ENCODE assay signal across 22 cellular contexts in the genomic region with DNA sequence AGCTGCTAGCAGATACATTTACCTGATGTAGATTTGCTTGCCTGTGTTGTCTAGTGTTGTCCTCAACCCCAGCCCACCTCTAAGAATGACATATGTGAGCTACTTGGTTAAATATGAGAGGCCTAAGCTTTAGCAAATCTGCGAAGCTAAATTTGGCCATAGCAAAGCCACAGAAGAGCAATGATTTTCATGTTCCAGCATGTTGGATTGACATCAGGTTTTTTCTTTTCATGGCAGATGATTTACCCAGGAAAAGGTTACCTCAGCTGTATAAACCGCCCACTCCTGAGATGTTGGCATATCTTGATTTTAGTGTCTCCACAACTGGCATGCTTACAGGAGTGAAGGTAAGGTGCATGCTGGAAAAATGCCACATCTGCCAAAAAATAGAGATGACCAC. TPM values are rescaled to one million over a fixed set of nuclear protein-coding genes. Genes with fewer than 3 reads are reported as not detected.
DNase-seq lines count a peak whose midpoint lies in the region; ATAC-seq and TF ChIP-seq lines count a peak whose summit lies in the region.
"Had no signal": no experiment of that assay in that cellular context is flagged by ENCODE, and none has a peak within 500 bp of the region (broad histone marks: within the 10 kb centered on the region; RNA-seq: fewer than 3 reads in every experiment).

No MANE protein-coding gene starts in this region.

- no peak overlapping the region for H3K4me2 ChIP-seq in mammary epithelial cell (ENCODE audit: insufficient read depth, low read depth, low read length)
- H3K4me2 ChIP-seq: GM23338 had no signal

- 43% methylated on average over 2 of the region's 2 CpGs for WGBS in mammary epithelial cell (ENCODE audit: low coverage, missing lambda C conversion rate)

- peak overlapping the region; percentile 60 to 78 for H3K27ac Mint-ChIP-seq in stimulated activated naive CD8-positive, alpha-beta T cell treated with anti-CD3 and anti-CD28 coated beads, Interleukin-15, amount 100 ng/mL, for 72 hours
- peak overlapping the region; percentile 37 for H3K27ac Mint-ChIP-seq in stimulated activated effector memory CD8-positive, alpha-beta T cell treated with anti-CD3 and anti-CD28 coated beads, Interleukin-12 subunit alpha, Interleukin-12 subunit beta, amount 100 ng/mL, for 72 hours
- H3K27ac Mint-ChIP-seq: CD4-positive, CD25-positive, alpha-beta regulatory T cell; CD8-positive, alpha-beta memory T cell; GM23338; HFFc6; IgD-negative memory B cell had no signal

- ATAC-seq in stimulated activated naive CD8-positive, alpha-beta T cell treated with anti-CD3 and anti-CD28 coated beads, Interleukin-15, amount 100 ng/mL, for 72 hours: no peak
- ATAC-seq in stimulated activated naive CD8-positive, alpha-beta T cell treated with anti-CD3 and anti-CD28 coated beads, Interleukin-15, Interleukin-2, amounts not matched to agents 100 U/mL and 50 U/mL, for 24 hours: no peak
- ATAC-seq in foreskin keratinocyte (no peak), HG03135 (IDR thresholded peaks at IDR 0.05; ENCODE audit: unreplicated experiment) (no peak), HG02938 (IDR thresholded peaks at IDR 0.05; ENCODE audit: unreplicated experiment) (no peak)
- ATAC-seq in stimulated activated effector memory CD8-positive, alpha-beta T cell treated with anti-CD3 and anti-CD28 coated beads, Interleukin-12 subunit alpha, Interleukin-12 subunit beta, amount 100 ng/mL, for 72 hours: no peak
- ATAC-seq: GM23338, HCT116, HepG2 had no signal

- H3K27me3 Mint-ChIP-seq in stimulated activated naive CD8-positive, alpha-beta T cell treated with anti-CD3 and anti-CD28 coated beads, Interleukin-15, amount 100 ng/mL, for 72 hours: no peaks in the 10 kb centered on the region
- H3K27me3 Mint-ChIP-seq: CD4-positive, CD25-positive, alpha-beta regulatory T cell; CD8-positive, alpha-beta memory T cell; IgD-negative memory B cell had no signal

- H3K36me3 ChIP-seq in mammary epithelial cell (ENCODE audit: insufficient read depth, low read length): peaks cover 31% of the 10 kb centered on the region

- no peaks in the 10 kb centered on the region for H4K20me1 ChIP-seq in mammary epithelial cell (ENCODE audit: insufficient read depth, low read length)

- H3K36me3 Mint-ChIP-seq in stimulated activated effector memory CD8-positive, alpha-beta T cell treated with anti-CD3 and anti-CD28 coated beads, Interleukin-12 subunit alpha, Interleukin-12 subunit beta, amount 100 ng/mL, for 72 hours: peaks cover 89% of the 10 kb centered on the region

- no peak for DNase-seq in stimulated activated naive CD8-positive, alpha-beta T cell treated with anti-CD3 and anti-CD28 coated beads, Interleukin-15, amount 100 ng/mL, for 72 hours
- no peak for DNase-seq in stimulated activated naive CD8-positive, alpha-beta T cell treated with anti-CD3 and anti-CD28 coated beads, Interleukin-15, Interleukin-2, amounts not matched to agents 100 U/mL and 50 U/mL, for 24 hours
- DNase-seq in mammary epithelial cell: peak; percentile 71
- peak; percentile 42 to 67 for DNase-seq in foreskin keratinocyte
- no peak for DNase-seq in stimulated activated effector memory CD8-positive, alpha-beta T cell treated with anti-CD3 and anti-CD28 coated beads, Interleukin-12 subunit alpha, Interleukin-12 subunit beta, amount 100 ng/mL, for 72 hours (ENCODE audit: low spot score in 2 of 2)
- no peak for DNase-seq in DMS79 (lab: John Stamatoyannopoulos, UW)
- DNase-seq: ACHN; BE2C; C1 segment of cervical spinal cord; CD4-positive, CD25-positive, alpha-beta regulatory T cell; CD8-positive, alpha-beta memory T cell; COR-L47; DMS 273 treated with DMSO at 0.1 percent for 48 hours; DMS53; GDM1; HFFc6 had no signal

- H3K4me1 ChIP-seq in mammary epithelial cell (ENCODE audit: insufficient read depth, low read length) (peaks cover 8% of the 10 kb centered on the region), foreskin keratinocyte (no peaks in the 10 kb centered on the region)
- H3K4me1 ChIP-seq: BE2C had no signal

- intact Hi-C loops in mammary epithelial cell (cut with micrococcal nuclease): no loop called here

- H3K4me1 Mint-ChIP-seq in stimulated activated naive CD8-positive, alpha-beta T cell treated with anti-CD3 and anti-CD28 coated beads, Interleukin-15, amount 100 ng/mL, for 72 hours: no peaks in the 10 kb centered on the region
- no peaks in the 10 kb centered on the region for H3K4me1 Mint-ChIP-seq in stimulated activated effector memory CD8-positive, alpha-beta T cell treated with anti-CD3 and anti-CD28 coated beads, Interleukin-12 subunit alpha, Interleukin-12 subunit beta, amount 100 ng/mL, for 72 hours
- H3K4me1 Mint-ChIP-seq: CD8-positive, alpha-beta memory T cell; GM23338 had no signal

- H3K9ac ChIP-seq in mammary epithelial cell (ENCODE audit: insufficient read depth, low read length): no peak overlapping the region

- in situ Hi-C loops in mammary epithelial cell (cut with MboI; ENCODE audit: low sequenced_read_pairs in 2 of 2): no loop called here

- no peak overlapping the region for H3K27ac ChIP-seq in mammary epithelial cell (ENCODE audit: insufficient read depth, low read depth, low read length)
- H3K27ac ChIP-seq in foreskin keratinocyte: no peak overlapping the region

- H3K9me3 Mint-ChIP-seq in stimulated activated naive CD8-positive, alpha-beta T cell treated with anti-CD3 and anti-CD28 coated beads, Interleukin-15, amount 100 ng/mL, for 72 hours: no peaks in the 10 kb centered on the region
- no peaks in the 10 kb centered on the region for H3K9me3 Mint-ChIP-seq in stimulated activated effector memory CD8-positive, alpha-beta T cell treated with anti-CD3 and anti-CD28 coated beads, Interleukin-12 subunit alpha, Interleukin-12 subunit beta, amount 100 ng/mL, for 72 hours
- H3K9me3 Mint-ChIP-seq: CD4-positive, CD25-positive, alpha-beta regulatory T cell; CD8-positive, alpha-beta memory T cell; GM23338; HFFc6; IgD-negative memory B cell had no signal

- no peak overlapping the region for H3K4me3 ChIP-seq in mammary epithelial cell (replicated peaks in 1 of 3; ENCODE audit: insufficient read depth in 1 of 3, low read depth in 2 of 3, low read length in 3 of 3)
- H3K4me3 ChIP-seq: GM23338 had no signal

- no TSS peak for BruUV-seq in mammary epithelial cell (replicated peaks; lab: Mats Ljungman, UMichigan)

- dilution Hi-C loops in mammary epithelial cell (cut with HindIII; ENCODE audit: low sequenced_read_pairs): loop anchor here (5.0 kb wide), 1 partner anchor 35 kb away; no protein-coding TSS in a partner anchor

- H3K9me3 ChIP-seq in mammary epithelial cell (replicated peaks; ENCODE audit: insufficient read depth, low read length): no peaks in the 10 kb centered on the region
- H3K9me3 ChIP-seq: BE2C had no signal

- no peak overlapping the region for H3K4me3 Mint-ChIP-seq in stimulated activated naive CD8-positive, alpha-beta T cell treated with anti-CD3 and anti-CD28 coated beads, Interleukin-15, amount 100 ng/mL, for 72 hours
- H3K4me3 Mint-ChIP-seq in stimulated activated effector memory CD8-positive, alpha-beta T cell treated with anti-CD3 and anti-CD28 coated beads, Interleukin-12 subunit alpha, Interleukin-12 subunit beta, amount 100 ng/mL, for 72 hours: no peak overlapping the region
- H3K4me3 Mint-ChIP-seq: CD4-positive, CD25-positive, alpha-beta regulatory T cell; CD8-positive, alpha-beta memory T cell; GM23338; HFFc6; IgD-negative memory B cell had no signal

- H3K27me3 ChIP-seq in mammary epithelial cell (ENCODE audit: insufficient read depth, low read length) (no peaks in the 10 kb centered on the region), foreskin keratinocyte (no peaks in the 10 kb centered on the region)
- H3K27me3 ChIP-seq: BE2C had no signal

- TF ChIP-seq CTCF in mammary epithelial cell (conservative IDR thresholded peaks at IDR 0.05 in 1 of 2, IDR thresholded peaks at IDR 0.05 in 1 of 2; ENCODE audit: extremely low read depth in 1 of 2, insufficient read depth in 1 of 2, low read depth in 1 of 2, low read length in 2 of 2) (no peak), foreskin keratinocyte (conservative IDR thresholded peaks at IDR 0.05) (no peak)

- CTCF ChIA-PET in mammary epithelial cell (lab: Charles Lee; ENCODE audit: low non-redundant PET): interaction anchor here (0.7 kb wide), 1 partner anchor 194 kb away, joined by 3 read pairs; no protein-coding TSS in a partner anchor

- no peaks in the 10 kb centered on the region for H3K79me2 ChIP-seq in mammary epithelial cell (ENCODE audit: insufficient read depth, low read length)

- no peak overlapping the region for H2AFZ ChIP-seq in mammary epithelial cell (ENCODE audit: low read depth, low read length)
- H2AFZ ChIP-seq: GM23338 had no signal

RNA-seq across cellular contexts. Expression of a gene that starts 36.4 kb away (rescaled TPM):
- total RNA-seq in mammary epithelial cell: 10 to 100 TPM; 20.3 to 33.8 TPM
- 29.7 TPM for polyA plus RNA-seq in mammary epithelial cell
- 41.6 TPM for polyA minus RNA-seq in mammary epithelial cell
- 20.8 and 21.4 TPM in 2 replicates for total RNA-seq in foreskin keratinocyte
- 9.9 and 12.4 TPM in 2 replicates for polyA plus RNA-seq in foreskin keratinocyte

Comparison
In these comparisons a context has a peak if more than half of its experiments do, and no peak if none do; other contexts are left out.
1. DNase-seq: peak in mammary epithelial cell (single experiment) and foreskin keratinocyte (2 of 2); none in stimulated activated naive CD8-positive, alpha-beta T cell treated with anti-CD3 and anti-CD28 coated beads, Interleukin-15, amount 100 ng/mL, for 72 hours (0 of 2), stimulated activated naive CD8-positive, alpha-beta T cell treated with anti-CD3 and anti-CD28 coated beads, Interleukin-15, Interleukin-2, amounts not matched to agents 100 U/mL and 50 U/mL, for 24 hours (single experiment), stimulated activated effector memory CD8-positive, alpha-beta T cell treated with anti-CD3 and anti-CD28 coated beads, Interleukin-12 subunit alpha, Interleukin-12 subunit beta, amount 100 ng/mL, for 72 hours (0 of 2) and DMS79 (single experiment).